In genomic region chr3:71466483-71466882, GRCh38 we compare ENCODE assay signal across 1 cellular context.
TF ChIP-seq lines count a peak whose summit lies in the region.

No MANE protein-coding gene starts in this region.

TF ChIP-seq in GM23338, 12 proteins besides CTCF, POLR2A, EP300 and RAD21 (continued from another document):
- TF ChIP-seq ZNF462 (CRISPR knock-in tag; IDR thresholded peaks at IDR 0.05), result no peak
- no peak for TF ChIP-seq JUNB (IDR thresholded peaks at IDR 0.05; ENCODE audit: unreplicated experiment)
- no peak for TF ChIP-seq STAT1 (IDR thresholded peaks at IDR 0.05; ENCODE audit: unreplicated experiment)
- no peak for TF ChIP-seq CREB1 (CRISPR knock-in tag; IDR thresholded peaks at IDR 0.05; ENCODE audit: low read depth)
- TF ChIP-seq NANOG (IDR thresholded peaks at IDR 0.05; ENCODE audit: borderline replicate concordance), result no peak
- TF ChIP-seq ZNF114 (CRISPR knock-in tag; IDR thresholded peaks at IDR 0.05), result no peak
TF ChIP-seq in GM23338: peak in this region for 0.
